22 cellular contexts compared by ENCODE assay signal in the genomic region with DNA sequence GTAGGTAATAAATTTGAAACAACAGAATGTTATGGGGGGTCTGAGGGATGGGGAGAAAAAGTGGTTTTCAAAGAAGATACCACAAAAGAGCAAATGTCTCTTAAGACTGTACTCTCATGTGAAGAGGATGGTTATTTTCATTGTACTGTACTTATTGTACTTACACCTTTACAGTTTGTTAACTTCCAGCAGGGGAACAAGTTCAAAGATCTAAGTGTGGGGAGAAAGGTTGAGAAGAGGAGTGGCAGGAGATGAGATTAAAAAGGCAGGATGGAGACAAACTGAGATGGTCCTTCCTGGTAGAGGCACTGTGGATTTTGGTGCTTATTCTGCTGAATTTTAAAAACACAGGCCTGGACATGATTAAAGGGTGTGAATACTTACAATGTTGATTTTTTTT. TPM values are rescaled to one million over a fixed set of nuclear protein-coding genes. Genes with fewer than 3 reads are reported as not detected.
DNase-seq lines count a peak whose midpoint lies in the region; ATAC-seq and TF ChIP-seq lines count a peak whose summit lies in the region.
"Had no signal": no experiment of that assay in that cellular context is flagged by ENCODE, and none has a peak within 500 bp of the region (broad histone marks: within the 10 kb centered on the region; RNA-seq: fewer than 3 reads in every experiment).

No MANE protein-coding gene starts in this region.

- H3K27ac ChIP-seq in gastroesophageal sphincter (peak overlapping the region in 3 of 4 donors; percentile 13 to 41 (median 40)), thoracic aorta (peak overlapping the region; percentile 3 to 16), thyroid gland (no peak overlapping the region)
- H3K27ac ChIP-seq: psoas muscle, WERI-Rb-1 had no signal

- H3K27me3 Mint-ChIP-seq in activated naive CD8-positive, alpha-beta T cell treated with anti-CD3 and anti-CD28 coated beads, Interleukin-2, amount 10 ng/mL, durations not matched to agents 7 days and 5 days, result no peaks in the 10 kb centered on the region
- no peaks in the 10 kb centered on the region for H3K27me3 Mint-ChIP-seq in activated naive CD8-positive, alpha-beta T cell treated with anti-CD3 and anti-CD28 coated beads, Interleukin-2, amount 50 U/mL, for 24 hours
- H3K27me3 Mint-ChIP-seq: memory B cell had no signal

- H3K4me1 Mint-ChIP-seq in activated naive CD8-positive, alpha-beta T cell treated with anti-CD3 and anti-CD28 coated beads, Interleukin-2, amount 10 ng/mL, durations not matched to agents 7 days and 5 days, result peaks cover 42% of the 10 kb centered on the region
- H3K4me1 Mint-ChIP-seq in activated naive CD8-positive, alpha-beta T cell treated with anti-CD3 and anti-CD28 coated beads, Interleukin-2, amount 50 U/mL, for 24 hours, result peaks cover 44% of the 10 kb centered on the region

- no peaks in the 10 kb centered on the region for H3K9me3 ChIP-seq in gastroesophageal sphincter
- H3K9me3 ChIP-seq in thoracic aorta, result no peaks in the 10 kb centered on the region
- no peaks in the 10 kb centered on the region for H3K9me3 ChIP-seq in thyroid gland
- H3K9me3 ChIP-seq: adrenal gland, heart left ventricle, MG63, psoas muscle, tibial nerve had no signal

- peaks cover 7 to 62% (median 17%) of the 10 kb centered on the region in 3 donors for H3K4me1 ChIP-seq in gastroesophageal sphincter
- H3K4me1 ChIP-seq in thoracic aorta (ENCODE audit: control insufficient read depth in 1 of 2, low read depth in 2 of 2), result peaks cover 22 to 50% of the 10 kb centered on the region in 2 donors
- H3K4me1 ChIP-seq in thyroid gland, result peaks cover 20 to 34% of the 10 kb centered on the region in 2 donors

- no peaks in the 10 kb centered on the region for H3K9me3 Mint-ChIP-seq in activated naive CD8-positive, alpha-beta T cell treated with anti-CD3 and anti-CD28 coated beads, Interleukin-2, amount 10 ng/mL, durations not matched to agents 7 days and 5 days
- H3K9me3 Mint-ChIP-seq in activated naive CD8-positive, alpha-beta T cell treated with anti-CD3 and anti-CD28 coated beads, Interleukin-2, amount 50 U/mL, for 24 hours, result no peaks in the 10 kb centered on the region
- H3K9me3 Mint-ChIP-seq: memory B cell, nephron progenitor cell had no signal

- H3K4me3 ChIP-seq in WI38 (ENCODE audit: low read depth, low read length) (peak overlapping the region; percentile 50), gastroesophageal sphincter (no peak overlapping the region), thoracic aorta (peak overlapping the region; percentile 32), thyroid gland (replicated peaks in 1 of 3) (no peak overlapping the region)
- H3K4me3 ChIP-seq: MG63, psoas muscle had no signal

- TF ChIP-seq POLR2A in gastroesophageal sphincter (IDR thresholded peaks at IDR 0.05) (no peak), thyroid gland (IDR thresholded peaks at IDR 0.05) (no peak)

- no peaks in the 10 kb centered on the region for H3K27me3 ChIP-seq in gastroesophageal sphincter
- no peaks in the 10 kb centered on the region for H3K27me3 ChIP-seq in thoracic aorta (replicated peaks; ENCODE audit: insufficient read depth)
- no peaks in the 10 kb centered on the region for H3K27me3 ChIP-seq in thyroid gland
- H3K27me3 ChIP-seq: adrenal gland, heart left ventricle, MG63, tibial nerve had no signal

- ATAC-seq in activated naive CD8-positive, alpha-beta T cell treated with anti-CD3 and anti-CD28 coated beads, Interleukin-2, amount 10 ng/mL, durations not matched to agents 7 days and 5 days (ENCODE audit: low read depth), result no peak
- no peak for ATAC-seq in activated naive CD8-positive, alpha-beta T cell treated with anti-CD3 and anti-CD28 coated beads, Interleukin-2, amount 50 U/mL, for 24 hours
- ATAC-seq in gastroesophageal sphincter (no peak), thoracic aorta (ENCODE audit: insufficient number of reproducible peaks, low FRiP score, low read depth) (no peak), HG02571 (IDR thresholded peaks at IDR 0.05; ENCODE audit: unreplicated experiment) (no peak)
- ATAC-seq: activated CD8-positive, alpha-beta T cell treated with anti-CD3 and anti-CD28 coated beads, Interleukin-2, amount 10 ng/mL, durations not matched to agents 7 days and 5 days; psoas muscle had no signal

- no peak for DNase-seq in activated naive CD8-positive, alpha-beta T cell treated with anti-CD3 and anti-CD28 coated beads, Interleukin-2, amount 10 ng/mL, durations not matched to agents 7 days and 5 days
- no peak for DNase-seq in activated naive CD8-positive, alpha-beta T cell treated with anti-CD3 and anti-CD28 coated beads, Interleukin-2, amount 50 U/mL, for 24 hours
- no peak for DNase-seq in thoracic aorta (ENCODE audit: low spot score)
- no peak for DNase-seq in iPS-NIHi11 (ENCODE audit: low spot score)
- DNase-seq in thyroid gland, result no peak
- DNase-seq: activated CD8-positive, alpha-beta T cell treated with anti-CD3 and anti-CD28 coated beads, Interleukin-2, amount 10 ng/mL, durations not matched to agents 7 days and 5 days; adrenal gland; cerebellar nuclear complex; heart left ventricle; kidney; MG63; NCI-H187 treated with DMSO at 0.1 percent for 48 hours; NCI-H510A; nephron progenitor cell; psoas muscle; SHP77; WERI-Rb-1 had no signal

- intact Hi-C loops in thyroid gland (cut with DNase I), result no loop called here

- H3K36me3 Mint-ChIP-seq in activated naive CD8-positive, alpha-beta T cell treated with anti-CD3 and anti-CD28 coated beads, Interleukin-2, amount 10 ng/mL, durations not matched to agents 7 days and 5 days, result peaks cover 28% of the 10 kb centered on the region
- H3K36me3 Mint-ChIP-seq in activated naive CD8-positive, alpha-beta T cell treated with anti-CD3 and anti-CD28 coated beads, Interleukin-2, amount 50 U/mL, for 24 hours (ENCODE audit: low read depth), result peaks cover 8% of the 10 kb centered on the region
- H3K36me3 Mint-ChIP-seq: memory B cell had no signal

- H3K36me3 ChIP-seq in gastroesophageal sphincter, result peaks cover 0 to 19% of the 10 kb centered on the region in 2 donors
- peaks cover 4% of the 10 kb centered on the region for H3K36me3 ChIP-seq in thoracic aorta
- H3K36me3 ChIP-seq in thyroid gland, result no peaks in the 10 kb centered on the region

- H3K27ac Mint-ChIP-seq in activated naive CD8-positive, alpha-beta T cell treated with anti-CD3 and anti-CD28 coated beads, Interleukin-2, amount 10 ng/mL, durations not matched to agents 7 days and 5 days, result peak overlapping the region; percentile 3
- no peak overlapping the region for H3K27ac Mint-ChIP-seq in activated naive CD8-positive, alpha-beta T cell treated with anti-CD3 and anti-CD28 coated beads, Interleukin-2, amount 50 U/mL, for 24 hours
- H3K27ac Mint-ChIP-seq: activated CD8-positive, alpha-beta T cell treated with anti-CD3 and anti-CD28 coated beads, Interleukin-2, amount 10 ng/mL, durations not matched to agents 7 days and 5 days; memory B cell; nephron progenitor cell had no signal

- TF ChIP-seq CTCF in WI38 (IDR thresholded peaks at IDR 0.05; ENCODE audit: low read depth, low read length), result no peak
- no peak for TF ChIP-seq CTCF in gastroesophageal sphincter (IDR thresholded peaks at IDR 0.05)
- TF ChIP-seq CTCF in thoracic aorta (IDR thresholded peaks at IDR 0.05), result no peak
- no peak for TF ChIP-seq CTCF in thyroid gland (IDR thresholded peaks at IDR 0.05)

- no peak for TF ChIP-seq EP300 in gastroesophageal sphincter (IDR thresholded peaks at IDR 0.05)

- POLR2A ChIA-PET in activated naive CD8-positive, alpha-beta T cell treated with anti-CD3 and anti-CD28 coated beads, Interleukin-2, amount 10 ng/mL, durations not matched to agents 7 days and 5 days (lab: Charles Lee), result no interaction called here

- H3K4me3 Mint-ChIP-seq in activated naive CD8-positive, alpha-beta T cell treated with anti-CD3 and anti-CD28 coated beads, Interleukin-2, amount 10 ng/mL, durations not matched to agents 7 days and 5 days, result no peak overlapping the region
- H3K4me3 Mint-ChIP-seq in activated naive CD8-positive, alpha-beta T cell treated with anti-CD3 and anti-CD28 coated beads, Interleukin-2, amount 50 U/mL, for 24 hours, result no peak overlapping the region
- H3K4me3 Mint-ChIP-seq: activated CD8-positive, alpha-beta T cell treated with anti-CD3 and anti-CD28 coated beads, Interleukin-2, amount 10 ng/mL, durations not matched to agents 7 days and 5 days; memory B cell; nephron progenitor cell had no signal

RNA-seq across cellular contexts. Expression of a gene that starts 5.4 kb away (rescaled TPM):
- under 1 TPM; 0.25 to 0.79 TPM for total RNA-seq in activated naive CD8-positive, alpha-beta T cell treated with anti-CD3 and anti-CD28 coated beads, Interleukin-2, amount 10 ng/mL, durations not matched to agents 7 days and 5 days
- total RNA-seq in gastroesophageal sphincter (1 to 10 TPM in 3 of 4 donors, under 1 TPM in 1; 0.99 to 9.8 (median 1.1) TPM), thoracic aorta (1 to 10 TPM in 1 of 2 donors, under 1 TPM in 1; 0.81 to 2.7 TPM), thyroid gland (1 to 10 TPM in 2 of 4 donors, under 1 TPM in 1, not detected in 1; 0.49 to 2.6 (median 1.1) TPM)

RNA-seq across cellular contexts. Expression of a gene that starts 5.5 kb away (rescaled TPM):
- 10 to 100 TPM; 55.1 to 59.8 TPM for total RNA-seq in activated naive CD8-positive, alpha-beta T cell treated with anti-CD3 and anti-CD28 coated beads, Interleukin-2, amount 10 ng/mL, durations not matched to agents 7 days and 5 days
- total RNA-seq in gastroesophageal sphincter (10 to 100 TPM; 48.3 to 87.7 (median 59.1) TPM), thoracic aorta (10 to 100 TPM; 32.2 to 79.8 TPM), thyroid gland (10 to 100 TPM; 55.9 to 75.3 (median 60.5) TPM)

Comparison
In these comparisons a context has a peak if more than half of its experiments do, and no peak if none do; other contexts are left out.
1. H3K4me3 ChIP-seq: peak in WI38 (single experiment) and thoracic aorta (single experiment); none in gastroesophageal sphincter (0 of 2) and thyroid gland (0 of 3).
2. H3K27ac ChIP-seq: peak in gastroesophageal sphincter (3 of 4) and thoracic aorta (2 of 2); none in thyroid gland (0 of 3).